In genomic region chr11:126355926-126356897, GRCh38 we compare ENCODE assay signal across 8 cellular contexts. TPM values are rescaled to one million over a fixed set of nuclear protein-coding genes. Genes with fewer than 3 reads are reported as not detected.
A peak's percentile ranks its signal among the peaks of the same experiment; 100 is the strongest.
DNase-seq lines count a peak whose midpoint lies in the region; ATAC-seq and TF ChIP-seq lines count a peak whose summit lies in the region.

No MANE protein-coding gene starts in this region.

- ATAC-seq in HG02884 (IDR thresholded peaks at IDR 0.05; ENCODE audit: unreplicated experiment), result peak; percentile 2
- ATAC-seq in left lung, result peak; percentile 7

- H3K27ac ChIP-seq in SJSA1, result peak overlapping the region; percentile 38
- H3K27ac ChIP-seq in coronary artery, result peak overlapping the region; percentile 90 to 92
- H3K27ac ChIP-seq in left lung, result peak overlapping the region; percentile 54 to 63

- no peaks in the 10 kb centered on the region for H3K9me3 Mint-ChIP-seq in T-helper 1 cell treated with Interleukin-12 subunit alpha and Interleukin-12 subunit beta and Interleukin-4 antibody, amounts not matched to agents 30 μg/mL and 1 μg/mL, for 36 hours
- H3K9me3 Mint-ChIP-seq in stimulated activated naive CD8-positive, alpha-beta T cell treated with anti-CD3 and anti-CD28 coated beads, Interleukin-15, Interleukin-2, amounts not matched to agents 100 ng/mL and 50 ng/mL, for 24 hours, result no peaks in the 10 kb centered on the region

- peaks cover 11% of the 10 kb centered on the region for H3K36me3 Mint-ChIP-seq in T-helper 1 cell treated with Interleukin-12 subunit alpha and Interleukin-12 subunit beta and Interleukin-4 antibody, amounts not matched to agents 30 μg/mL and 1 μg/mL, for 36 hours (ENCODE audit: low read depth)
- peaks cover 5% of the 10 kb centered on the region for H3K36me3 Mint-ChIP-seq in stimulated activated naive CD8-positive, alpha-beta T cell treated with anti-CD3 and anti-CD28 coated beads, Interleukin-15, Interleukin-2, amounts not matched to agents 100 ng/mL and 50 ng/mL, for 24 hours (ENCODE audit: low read depth)

- DNase-seq in T-helper 1 cell (no peak), SJSA1 (ENCODE audit: low read depth in 1 of 2, low spot score in 2 of 2) (peak; percentile 35 to 51), coronary artery (ENCODE audit: low spot score) (no peak), left lung (peak; percentile 49 to 85), NCI-H1436 treated with DMSO at 0.1 percent for 48 hours (lab: John Stamatoyannopoulos, UW) (no peak)

- peak overlapping the region; percentile 77 for H3K4me3 Mint-ChIP-seq in T-helper 1 cell treated with Interleukin-12 subunit alpha and Interleukin-12 subunit beta and Interleukin-4 antibody, amounts not matched to agents 30 μg/mL and 1 μg/mL, for 36 hours
- H3K4me3 Mint-ChIP-seq in stimulated activated naive CD8-positive, alpha-beta T cell treated with anti-CD3 and anti-CD28 coated beads, Interleukin-15, Interleukin-2, amounts not matched to agents 100 ng/mL and 50 ng/mL, for 24 hours, result peak overlapping the region; percentile 79

- H3K4me3 ChIP-seq in SJSA1 (peak overlapping the region; percentile 57), coronary artery (peak overlapping the region; percentile 87), left lung (peak overlapping the region; percentile 60 to 63)

- H3K9me3 ChIP-seq in SJSA1 (replicated peaks), result no peaks in the 10 kb centered on the region
- no peaks in the 10 kb centered on the region for H3K9me3 ChIP-seq in left lung

- no peaks in the 10 kb centered on the region for H3K27me3 ChIP-seq in SJSA1 (replicated peaks)
- H3K27me3 ChIP-seq in left lung, result no peaks in the 10 kb centered on the region

- no peaks in the 10 kb centered on the region for H3K27me3 Mint-ChIP-seq in T-helper 1 cell treated with Interleukin-12 subunit alpha and Interleukin-12 subunit beta and Interleukin-4 antibody, amounts not matched to agents 30 μg/mL and 1 μg/mL, for 36 hours (ENCODE audit: low read depth)
- H3K27me3 Mint-ChIP-seq in stimulated activated naive CD8-positive, alpha-beta T cell treated with anti-CD3 and anti-CD28 coated beads, Interleukin-15, Interleukin-2, amounts not matched to agents 100 ng/mL and 50 ng/mL, for 24 hours, result no peaks in the 10 kb centered on the region

- H3K36me3 ChIP-seq in SJSA1, result no peaks in the 10 kb centered on the region; the same call in 1 of the 2 replicates
- no peaks in the 10 kb centered on the region for H3K36me3 ChIP-seq in left lung

- TF ChIP-seq CTCF in coronary artery (IDR thresholded peaks at IDR 0.05) (no peak), left lung (IDR thresholded peaks at IDR 0.05) (no peak)

- peaks cover 48% of the 10 kb centered on the region for H3K4me1 ChIP-seq in SJSA1 (replicated peaks)
- H3K4me1 ChIP-seq in left lung, result peaks cover 3 to 75% of the 10 kb centered on the region in 2 donors

- H3K4me1 Mint-ChIP-seq in T-helper 1 cell treated with Interleukin-12 subunit alpha and Interleukin-12 subunit beta and Interleukin-4 antibody, amounts not matched to agents 30 μg/mL and 1 μg/mL, for 36 hours (ENCODE audit: low read depth), result peaks cover 28% of the 10 kb centered on the region
- H3K4me1 Mint-ChIP-seq in stimulated activated naive CD8-positive, alpha-beta T cell treated with anti-CD3 and anti-CD28 coated beads, Interleukin-15, Interleukin-2, amounts not matched to agents 100 ng/mL and 50 ng/mL, for 24 hours (ENCODE audit: low read depth), result peaks cover 29% of the 10 kb centered on the region

- H3K27ac Mint-ChIP-seq in T-helper 1 cell treated with Interleukin-12 subunit alpha and Interleukin-12 subunit beta and Interleukin-4 antibody, amounts not matched to agents 30 μg/mL and 1 μg/mL, for 36 hours, result peak overlapping the region; percentile 55
- peak overlapping the region; percentile 49 for H3K27ac Mint-ChIP-seq in stimulated activated naive CD8-positive, alpha-beta T cell treated with anti-CD3 and anti-CD28 coated beads, Interleukin-15, Interleukin-2, amounts not matched to agents 100 ng/mL and 50 ng/mL, for 24 hours

- intact Hi-C loops in left lung (cut with DNase I), result no loop called here

RNA-seq across cellular contexts. Expression of gene ST3GAL4, which starts 0.7 kb away (rescaled TPM):
- total RNA-seq in SJSA1 (2014; rRNA removed; shearing (Covaris generic)), result 22.3 and 32.8 TPM in 2 replicates
- 10 to 100 TPM; 33.1 to 35.9 TPM for total RNA-seq in left lung

RNA-seq across cellular contexts. Expression of gene DCPS, which starts 52.4 kb away (rescaled TPM):
- total RNA-seq in SJSA1 (2014; rRNA removed; shearing (Covaris generic)), result 8.1 and 13.5 TPM in 2 replicates
- total RNA-seq in left lung, result 10 to 100 TPM; 16.4 to 18.0 TPM

Comparison
In these comparisons a context has a peak if more than half of its experiments do, and no peak if none do; other contexts are left out.
1. DNase-seq: peak in SJSA1 (2 of 2) and left lung (2 of 2); none in T-helper 1 cell (0 of 5), coronary artery (single experiment) and NCI-H1436 treated with DMSO at 0.1 percent for 48 hours (single experiment).
2. H3K27ac ChIP-seq: peak in every context shown above with its lines; median percentile 91 in coronary artery; 58 in left lung; 38 in SJSA1.
3. Peak in every context shown above with its lines, with median percentiles within 50 percentile points of each other: H3K4me3 ChIP-seq.